1 cellular context compared by ENCODE assay signal in the genomic region with DNA sequence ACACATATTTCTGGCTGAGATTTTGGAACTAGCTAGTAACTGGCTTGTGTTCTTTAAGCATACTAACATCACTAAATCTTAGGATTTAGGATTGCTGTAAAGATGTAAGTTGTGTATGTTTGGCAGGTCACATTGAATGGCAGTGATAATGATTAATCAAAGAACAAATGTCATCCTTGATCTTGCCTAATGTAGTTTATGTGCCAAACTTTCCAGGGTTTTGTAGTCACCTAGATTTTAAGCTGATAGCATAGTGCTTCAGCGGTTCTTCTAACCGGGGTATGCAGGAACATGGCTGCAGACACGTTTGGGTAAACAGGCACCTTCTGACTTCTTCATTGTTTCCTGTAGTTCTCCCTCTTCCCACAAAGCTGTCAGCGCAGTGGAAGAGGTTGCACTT.
TF ChIP-seq lines count a peak whose summit lies in the region.

No MANE protein-coding gene starts in this region.

TF ChIP-seq in IMR-90, 13 proteins besides CTCF, POLR2A, EP300 and RAD21 (continued from another document):
- TF ChIP-seq, protein P1, sequence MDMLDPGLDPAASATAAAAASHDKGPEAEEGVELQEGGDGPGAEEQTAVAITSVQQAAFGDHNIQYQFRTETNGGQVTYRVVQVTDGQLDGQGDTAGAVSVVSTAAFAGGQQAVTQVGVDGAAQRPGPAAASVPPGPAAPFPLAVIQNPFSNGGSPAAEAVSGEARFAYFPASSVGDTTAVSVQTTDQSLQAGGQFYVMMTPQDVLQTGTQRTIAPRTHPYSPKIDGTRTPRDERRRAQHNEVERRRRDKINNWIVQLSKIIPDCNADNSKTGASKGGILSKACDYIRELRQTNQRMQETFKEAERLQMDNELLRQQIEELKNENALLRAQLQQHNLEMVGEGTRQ (IDR thresholded peaks at IDR 0.05; ENCODE audit: low read depth, low read length): no peak
